8 cellular contexts compared by ENCODE assay signal in the genomic region with DNA sequence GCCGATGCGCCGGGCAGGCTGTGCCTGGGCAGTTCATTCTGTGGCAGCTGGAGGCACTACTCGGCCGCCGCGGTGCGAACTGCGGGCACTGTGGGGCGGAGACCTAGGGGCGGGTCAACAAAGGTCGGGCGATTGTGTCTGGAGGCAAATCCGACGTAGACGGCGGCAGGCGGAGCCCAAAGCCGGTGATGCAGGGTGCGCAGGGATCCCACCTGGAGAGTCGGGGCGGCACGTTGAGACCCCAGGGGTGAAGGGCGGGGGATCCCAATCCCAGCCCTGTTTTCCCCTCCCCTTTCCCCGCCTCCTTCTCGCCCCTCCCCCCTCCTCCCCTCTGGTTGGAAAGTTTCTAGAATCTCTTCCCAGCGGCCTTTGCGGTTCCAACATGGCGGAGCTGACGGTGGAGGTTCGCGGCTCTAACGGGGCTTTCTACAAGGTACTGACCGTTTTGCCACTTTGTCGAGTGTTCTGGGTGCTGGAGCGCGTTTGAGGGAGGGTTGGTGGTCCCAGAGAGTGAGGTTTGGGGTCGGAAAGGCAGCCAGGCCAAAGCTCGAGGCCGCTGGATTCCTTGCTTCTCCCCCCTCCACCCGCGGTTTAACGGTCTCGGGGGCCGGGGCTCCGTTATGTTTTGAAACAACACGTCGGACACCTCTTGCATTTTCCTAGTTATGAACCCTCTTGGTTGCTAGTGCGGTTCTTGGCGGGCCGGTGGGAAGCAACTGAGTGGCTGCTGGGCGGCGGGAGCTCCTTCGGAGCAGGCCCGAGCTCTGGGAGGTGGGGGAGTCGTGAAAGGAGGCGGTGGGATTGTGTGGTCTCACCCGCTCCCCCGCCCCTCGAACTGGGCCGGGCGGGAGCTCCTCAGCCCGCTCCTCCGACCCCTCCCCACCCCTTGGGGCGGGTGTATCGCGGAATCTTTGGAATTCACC. TPM values are rescaled to one million over a fixed set of nuclear protein-coding genes. Genes with fewer than 3 reads are reported as not detected.
DNase-seq lines count a peak whose midpoint lies in the region; ATAC-seq and TF ChIP-seq lines count a peak whose summit lies in the region.

A gene (plus strand): TSS at position 367 of the 923 bp plus-strand sequence. CDS start 16 bp downstream, at position 383.

- ATAC-seq in HG02763 (IDR thresholded peaks at IDR 0.05; ENCODE audit: unreplicated experiment) = peak; percentile 100
- peak; percentile 98 for ATAC-seq in activated naive CD8-positive, alpha-beta T cell treated with anti-CD3 and anti-CD28 coated beads, Interleukin-2, amount 50 U/mL, for 24 hours
- ATAC-seq in upper lobe of left lung (ENCODE audit: low FRiP score in 2 of 2) = peak; percentile 98 to 99

- TF ChIP-seq CTCF in GM12874 (IDR thresholded peaks at IDR 0.05; ENCODE audit: insufficient read depth, low read depth, low read length) (peak; percentile 81), upper lobe of left lung (IDR thresholded peaks at IDR 0.05) (peak; percentile 82 to 88 (median 84))

- peak within 1 kb of the TSS; percentile 94 for H3K4me3 Mint-ChIP-seq in activated naive CD8-positive, alpha-beta T cell treated with anti-CD3 and anti-CD28 coated beads, Interleukin-2, amount 50 U/mL, for 24 hours

- DNase-seq in NCI-H1417 (lab: John Stamatoyannopoulos, UW) (peak; percentile 81 to 98 (median 94)), SW 1271 (lab: John Stamatoyannopoulos, UW) (peak; percentile 82 to 93), cardiac septum (ENCODE audit: low spot score) (peak; percentile 96), posterior cingulate gyrus (peak; percentile 83 to 98 (median 90)), upper lobe of left lung (peak; percentile 96)
- DNase-seq in activated naive CD8-positive, alpha-beta T cell treated with anti-CD3 and anti-CD28 coated beads, Interleukin-2, amount 50 U/mL, for 24 hours = peak; percentile 92

- H3K4me1 Mint-ChIP-seq in activated naive CD8-positive, alpha-beta T cell treated with anti-CD3 and anti-CD28 coated beads, Interleukin-2, amount 50 U/mL, for 24 hours = peaks cover 67% of the 10 kb centered on the region

- peak within 1 kb of the TSS; percentile 89 to 97 (median 92) for H3K27ac ChIP-seq in upper lobe of left lung

- no peaks in the 10 kb centered on the region for H3K9me3 Mint-ChIP-seq in activated naive CD8-positive, alpha-beta T cell treated with anti-CD3 and anti-CD28 coated beads, Interleukin-2, amount 50 U/mL, for 24 hours

- H3K4me3 ChIP-seq in upper lobe of left lung = peak within 1 kb of the TSS; percentile 64 to 95 (median 76)

- peak in 3 of 4 donors; percentile 21 to 73 (median 48) for TF ChIP-seq POLR2A in upper lobe of left lung (IDR thresholded peaks at IDR 0.05)

- H3K36me3 Mint-ChIP-seq in activated naive CD8-positive, alpha-beta T cell treated with anti-CD3 and anti-CD28 coated beads, Interleukin-2, amount 50 U/mL, for 24 hours (ENCODE audit: low read depth) = peaks cover 32% of the 10 kb centered on the region

- no peaks in the 10 kb centered on the region for H3K27me3 Mint-ChIP-seq in activated naive CD8-positive, alpha-beta T cell treated with anti-CD3 and anti-CD28 coated beads, Interleukin-2, amount 50 U/mL, for 24 hours

- peaks cover 18 to 43% (median 23%) of the 10 kb centered on the region in 4 donors for H3K4me1 ChIP-seq in upper lobe of left lung

- H3K36me3 ChIP-seq in upper lobe of left lung = no peaks in the 10 kb centered on the region

- H3K9me3 ChIP-seq in upper lobe of left lung = no peaks in the 10 kb centered on the region

- no peak for TF ChIP-seq EP300 in upper lobe of left lung (IDR thresholded peaks at IDR 0.05)

- peak within 1 kb of the TSS; percentile 90 for H3K27ac Mint-ChIP-seq in activated naive CD8-positive, alpha-beta T cell treated with anti-CD3 and anti-CD28 coated beads, Interleukin-2, amount 50 U/mL, for 24 hours

- no peaks in the 10 kb centered on the region for H3K27me3 ChIP-seq in upper lobe of left lung

- 0 to 1% methylated on average over 21 to 50 of the region's 67 CpGs for WGBS in upper lobe of left lung, 2 donors

- intact Hi-C loops in cardiac septum (cut with DNase I) (loop anchor here (1.0 to 10.0 kb wide), 2 partner anchors 77 to 308 kb away; a partner anchor contains a TSS), posterior cingulate gyrus (cut with DNase I) (loop anchor here (2.0 kb wide), 1 partner anchor 76 kb away; a partner anchor contains a TSS)

RNA-seq across cellular contexts. Expression of the gene that starts here (rescaled TPM):
- 205 TPM for total RNA-seq in cardiac septum
- 100 to 1,000 TPM in 2 of 6 donors, 10 to 100 TPM in 4; 74.9 to 145 (median 88.3) TPM for total RNA-seq in upper lobe of left lung

Comparison
In these comparisons a context has a peak if more than half of its experiments do, and no peak if none do; other contexts are left out.
1. Peak in every context shown above with its lines: DNase-seq, ATAC-seq, H3K4me3 ChIP-seq and H3K27ac ChIP-seq.